Comparison of ENCODE assay signal across 28 cellular contexts in genomic region chr7:54917613-54918406, GRCh38.
"Had no signal": no experiment of that assay in that cellular context is flagged by ENCODE, and none has a peak within 500 bp of the region (broad histone marks: within the 10 kb centered on the region; RNA-seq: fewer than 3 reads in every experiment).

No MANE protein-coding gene starts in this region.

- H3K27me3 ChIP-seq: ascending aorta, body of pancreas had no signal

- H3K9me3 ChIP-seq: ascending aorta, body of pancreas had no signal

- ATAC-seq: activated CD8-positive, alpha-beta T cell treated with anti-CD3 and anti-CD28 coated beads, Interleukin-2, amount 10 ng/mL, durations not matched to agents 7 days and 5 days; activated naive CD8-positive, alpha-beta T cell treated with anti-CD3 and anti-CD28 coated beads, Interleukin-2, amount 50 U/mL, for 24 hours; body of pancreas; Panc1; Right ventricle myocardium inferior; T-cell had no signal

- H3K36me3 ChIP-seq: ascending aorta had no signal

- DNase-seq: activated CD4-positive, alpha-beta T cell treated with anti-CD3 and anti-CD28 coated beads for 48 hours; activated CD4-positive, alpha-beta T cell treated with anti-CD3 and anti-CD28 coated beads, Interleukin-2, amount 50 U/mL, for 4 hours; activated CD4-positive, CD25-positive, alpha-beta regulatory T cell treated with anti-CD3 and anti-CD28 coated beads, Interleukin-2, amount 50 U/mL, for 72 hours; activated CD8-positive, alpha-beta memory T cell treated with anti-CD3 and anti-CD28 coated beads, Interleukin-2, amount 50 U/mL, for 48 hours; activated CD8-positive, alpha-beta T cell treated with anti-CD3 and anti-CD28 coated beads, Interleukin-2, amount 10 ng/mL, durations not matched to agents 7 days and 5 days; activated naive CD4-positive, alpha-beta T cell; activated naive CD8-positive, alpha-beta T cell treated with anti-CD3 and anti-CD28 coated beads, Interleukin-2, amount 50 U/mL, for 24 hours; activated T-cell treated with anti-CD3 and anti-CD28 coated beads, Interleukin-2, amount 50 U/mL, for 1 hour; amniotic stem cell; body of pancreas; Kasumi-1; KBM-7; NCI-H1048; NCI-H146; NCI-H187 treated with DMSO at 0.1 percent for 48 hours; NCI-H2081 treated with DMSO at 0.1 percent for 48 hours; NCI-H2171; NCI-H2227 treated with DMSO at 0.1 percent for 48 hours; NCI-H446 treated with DMSO at 0.1 percent for 48 hours; NCI-H526; NCI-H82; RPMI8226; T-cell; T-helper 2 cell had no signal

- H3K4me1 ChIP-seq: ascending aorta had no signal

- H3K27ac ChIP-seq: ascending aorta, body of pancreas, SK-N-MC had no signal

- H3K4me3 ChIP-seq: ascending aorta, body of pancreas, SK-N-MC had no signal
